ENCODE assay signal across 1 cellular context in the genomic region with DNA sequence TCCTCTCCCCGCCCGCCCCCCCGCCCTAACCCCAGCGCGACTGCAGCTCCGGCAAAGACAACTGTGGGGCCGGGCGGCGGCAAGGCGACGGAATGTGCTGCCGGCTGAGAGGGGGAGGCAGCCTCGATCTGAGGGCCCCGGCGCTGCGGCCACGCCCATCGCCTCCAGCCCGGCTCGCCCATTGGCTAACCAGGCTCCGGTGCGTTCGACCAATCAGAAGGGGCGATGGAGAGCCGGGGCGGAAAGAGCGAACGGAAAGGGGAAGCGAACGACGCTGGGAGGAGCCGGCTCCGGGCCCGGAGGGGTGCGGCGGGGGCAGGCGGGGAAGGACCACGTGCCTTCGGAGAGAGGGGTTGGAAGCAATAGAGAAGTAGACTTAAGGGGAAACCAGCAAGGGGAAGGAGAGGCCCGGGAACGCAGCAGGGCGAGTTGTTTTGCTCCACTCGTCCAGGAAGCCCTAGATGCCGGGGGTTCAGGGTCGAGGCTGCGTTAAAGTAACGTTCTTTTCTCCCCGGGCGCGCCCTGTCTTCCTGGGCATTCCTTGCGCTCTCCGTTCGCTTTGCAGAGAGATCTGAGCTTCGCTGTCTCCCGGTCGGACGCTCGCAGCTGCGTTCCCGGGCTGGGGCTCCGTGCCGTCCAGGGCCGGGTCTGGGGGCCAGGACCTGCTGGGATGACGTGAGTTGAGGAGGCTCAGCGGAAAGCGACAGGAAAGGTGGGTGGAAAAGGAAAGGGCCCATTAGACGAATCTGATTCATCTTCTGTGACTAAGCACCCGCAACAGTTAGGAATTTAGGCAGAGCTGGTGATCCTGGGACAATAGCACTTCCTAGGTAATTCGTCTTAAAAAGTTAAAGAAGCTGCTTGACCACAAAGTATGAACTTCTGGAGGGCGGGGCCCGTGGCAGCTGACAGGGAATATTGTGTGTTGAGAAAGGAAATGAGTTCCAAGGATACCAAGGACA.
TF ChIP-seq lines count a peak whose summit lies in the region.

A gene with protein sequence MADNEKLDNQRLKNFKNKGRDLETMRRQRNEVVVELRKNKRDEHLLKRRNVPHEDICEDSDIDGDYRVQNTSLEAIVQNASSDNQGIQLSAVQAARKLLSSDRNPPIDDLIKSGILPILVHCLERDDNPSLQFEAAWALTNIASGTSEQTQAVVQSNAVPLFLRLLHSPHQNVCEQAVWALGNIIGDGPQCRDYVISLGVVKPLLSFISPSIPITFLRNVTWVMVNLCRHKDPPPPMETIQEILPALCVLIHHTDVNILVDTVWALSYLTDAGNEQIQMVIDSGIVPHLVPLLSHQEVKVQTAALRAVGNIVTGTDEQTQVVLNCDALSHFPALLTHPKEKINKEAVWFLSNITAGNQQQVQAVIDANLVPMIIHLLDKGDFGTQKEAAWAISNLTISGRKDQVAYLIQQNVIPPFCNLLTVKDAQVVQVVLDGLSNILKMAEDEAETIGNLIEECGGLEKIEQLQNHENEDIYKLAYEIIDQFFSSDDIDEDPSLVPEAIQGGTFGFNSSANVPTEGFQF (minus strand): TSS at position 130 of the 962 bp plus-strand sequence. CDS start 289 bp downstream, outside the sequence.

TF ChIP-seq in A549, 52 proteins besides CTCF, POLR2A, EP300 and RAD21 (continued from another document):
- TF ChIP-seq, protein P1, sequence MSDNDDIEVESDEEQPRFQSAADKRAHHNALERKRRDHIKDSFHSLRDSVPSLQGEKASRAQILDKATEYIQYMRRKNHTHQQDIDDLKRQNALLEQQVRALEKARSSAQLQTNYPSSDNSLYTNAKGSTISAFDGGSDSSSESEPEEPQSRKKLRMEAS (IDR thresholded peaks at IDR 0.05), result peak; percentile 97
- TF ChIP-seq RNF2 (IDR thresholded peaks at IDR 0.05; ENCODE audit: borderline replicate concordance, low read depth), result no peak
- no peak for TF ChIP-seq KDM1A (IDR thresholded peaks at IDR 0.05; ENCODE audit: low read depth)
- TF ChIP-seq RARB (CRISPR knock-in tag; IDR thresholded peaks at IDR 0.05), result no peak
- TF ChIP-seq, protein P2, sequence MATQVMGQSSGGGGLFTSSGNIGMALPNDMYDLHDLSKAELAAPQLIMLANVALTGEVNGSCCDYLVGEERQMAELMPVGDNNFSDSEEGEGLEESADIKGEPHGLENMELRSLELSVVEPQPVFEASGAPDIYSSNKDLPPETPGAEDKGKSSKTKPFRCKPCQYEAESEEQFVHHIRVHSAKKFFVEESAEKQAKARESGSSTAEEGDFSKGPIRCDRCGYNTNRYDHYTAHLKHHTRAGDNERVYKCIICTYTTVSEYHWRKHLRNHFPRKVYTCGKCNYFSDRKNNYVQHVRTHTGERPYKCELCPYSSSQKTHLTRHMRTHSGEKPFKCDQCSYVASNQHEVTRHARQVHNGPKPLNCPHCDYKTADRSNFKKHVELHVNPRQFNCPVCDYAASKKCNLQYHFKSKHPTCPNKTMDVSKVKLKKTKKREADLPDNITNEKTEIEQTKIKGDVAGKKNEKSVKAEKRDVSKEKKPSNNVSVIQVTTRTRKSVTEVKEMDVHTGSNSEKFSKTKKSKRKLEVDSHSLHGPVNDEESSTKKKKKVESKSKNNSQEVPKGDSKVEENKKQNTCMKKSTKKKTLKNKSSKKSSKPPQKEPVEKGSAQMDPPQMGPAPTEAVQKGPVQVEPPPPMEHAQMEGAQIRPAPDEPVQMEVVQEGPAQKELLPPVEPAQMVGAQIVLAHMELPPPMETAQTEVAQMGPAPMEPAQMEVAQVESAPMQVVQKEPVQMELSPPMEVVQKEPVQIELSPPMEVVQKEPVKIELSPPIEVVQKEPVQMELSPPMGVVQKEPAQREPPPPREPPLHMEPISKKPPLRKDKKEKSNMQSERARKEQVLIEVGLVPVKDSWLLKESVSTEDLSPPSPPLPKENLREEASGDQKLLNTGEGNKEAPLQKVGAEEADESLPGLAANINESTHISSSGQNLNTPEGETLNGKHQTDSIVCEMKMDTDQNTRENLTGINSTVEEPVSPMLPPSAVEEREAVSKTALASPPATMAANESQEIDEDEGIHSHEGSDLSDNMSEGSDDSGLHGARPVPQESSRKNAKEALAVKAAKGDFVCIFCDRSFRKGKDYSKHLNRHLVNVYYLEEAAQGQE (IDR thresholded peaks at IDR 0.05), result 0 out of 2 replicates have a peak, but pooled peaks have one; percentile 3
- no peak for TF ChIP-seq ZSCAN20 (CRISPR knock-in tag; IDR thresholded peaks at IDR 0.05)
- TF ChIP-seq, protein P3, sequence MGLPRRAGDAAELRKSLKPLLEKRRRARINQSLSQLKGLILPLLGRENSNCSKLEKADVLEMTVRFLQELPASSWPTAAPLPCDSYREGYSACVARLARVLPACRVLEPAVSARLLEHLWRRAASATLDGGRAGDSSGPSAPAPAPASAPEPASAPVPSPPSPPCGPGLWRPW (IDR thresholded peaks at IDR 0.05), result no peak
- TF ChIP-seq, protein P4, sequence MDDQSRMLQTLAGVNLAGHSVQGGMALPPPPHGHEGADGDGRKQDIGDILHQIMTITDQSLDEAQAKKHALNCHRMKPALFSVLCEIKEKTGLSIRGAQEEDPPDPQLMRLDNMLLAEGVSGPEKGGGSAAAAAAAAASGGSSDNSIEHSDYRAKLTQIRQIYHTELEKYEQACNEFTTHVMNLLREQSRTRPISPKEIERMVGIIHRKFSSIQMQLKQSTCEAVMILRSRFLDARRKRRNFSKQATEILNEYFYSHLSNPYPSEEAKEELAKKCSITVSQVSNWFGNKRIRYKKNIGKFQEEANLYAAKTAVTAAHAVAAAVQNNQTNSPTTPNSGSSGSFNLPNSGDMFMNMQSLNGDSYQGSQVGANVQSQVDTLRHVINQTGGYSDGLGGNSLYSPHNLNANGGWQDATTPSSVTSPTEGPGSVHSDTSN (IDR thresholded peaks at IDR 0.05), result no peak; the same call in 1 of the 2 replicates
- no peak for TF ChIP-seq MAFK (IDR thresholded peaks at IDR 0.05; ENCODE audit: partially characterized antibody)
- no peak for TF ChIP-seq HDAC2 (IDR thresholded peaks at IDR 0.05)
- TF ChIP-seq, protein P5, sequence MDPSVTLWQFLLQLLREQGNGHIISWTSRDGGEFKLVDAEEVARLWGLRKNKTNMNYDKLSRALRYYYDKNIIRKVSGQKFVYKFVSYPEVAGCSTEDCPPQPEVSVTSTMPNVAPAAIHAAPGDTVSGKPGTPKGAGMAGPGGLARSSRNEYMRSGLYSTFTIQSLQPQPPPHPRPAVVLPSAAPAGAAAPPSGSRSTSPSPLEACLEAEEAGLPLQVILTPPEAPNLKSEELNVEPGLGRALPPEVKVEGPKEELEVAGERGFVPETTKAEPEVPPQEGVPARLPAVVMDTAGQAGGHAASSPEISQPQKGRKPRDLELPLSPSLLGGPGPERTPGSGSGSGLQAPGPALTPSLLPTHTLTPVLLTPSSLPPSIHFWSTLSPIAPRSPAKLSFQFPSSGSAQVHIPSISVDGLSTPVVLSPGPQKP (IDR thresholded peaks at IDR 0.05; ENCODE audit: low read depth, low read length), result no peak
- no peak for TF ChIP-seq CBX8 (IDR thresholded peaks at IDR 0.05)
- no peak for TF ChIP-seq POLR2AphosphoS2 (conservative IDR thresholded peaks at IDR 0.05; ENCODE audit: low read length)
- TF ChIP-seq NFE2L2 (conservative IDR thresholded peaks at IDR 0.05; ENCODE audit: low read length), result 0 out of 2 replicates have a peak, but pooled peaks have one; percentile 4
- no peak for TF ChIP-seq HEYL (CRISPR knock-in tag; IDR thresholded peaks at IDR 0.05)
- TF ChIP-seq NPAS2 (CRISPR knock-in tag; IDR thresholded peaks at IDR 0.05; ENCODE audit: borderline replicate concordance), result no peak
- no peak for TF ChIP-seq EHMT2 (IDR thresholded peaks at IDR 0.05; ENCODE audit: low read depth)
- TF ChIP-seq CBX2 (IDR thresholded peaks at IDR 0.05; ENCODE audit: borderline replicate concordance, low read depth), result no peak
- TF ChIP-seq RCOR1 (IDR thresholded peaks at IDR 0.05; ENCODE audit: low read depth, low read length), result no peak
- no peak for TF ChIP-seq CHD2 (IDR thresholded peaks at IDR 0.05; ENCODE audit: low read length, partially characterized antibody)
- TF ChIP-seq SMC3 (IDR thresholded peaks at IDR 0.05), result no peak
- no peak for TF ChIP-seq ZFP36 (IDR thresholded peaks at IDR 0.05; ENCODE audit: borderline replicate concordance, partially characterized antibody)
- TF ChIP-seq, protein P6, sequence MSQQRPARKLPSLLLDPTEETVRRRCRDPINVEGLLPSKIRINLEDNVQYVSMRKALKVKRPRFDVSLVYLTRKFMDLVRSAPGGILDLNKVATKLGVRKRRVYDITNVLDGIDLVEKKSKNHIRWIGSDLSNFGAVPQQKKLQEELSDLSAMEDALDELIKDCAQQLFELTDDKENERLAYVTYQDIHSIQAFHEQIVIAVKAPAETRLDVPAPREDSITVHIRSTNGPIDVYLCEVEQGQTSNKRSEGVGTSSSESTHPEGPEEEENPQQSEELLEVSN (IDR thresholded peaks at IDR 0.05; ENCODE audit: borderline replicate concordance, low read depth), result peak; percentile 88
- TF ChIP-seq HOXB5 (CRISPR knock-in tag; IDR thresholded peaks at IDR 0.05), result no peak
- peak; percentile 39 to 83; a peak in 2 of 5 replicates for TF ChIP-seq JUN (IDR thresholded peaks at IDR 0.05)
- no peak for TF ChIP-seq EHF (CRISPR knock-in tag; IDR thresholded peaks at IDR 0.05)
- TF ChIP-seq FOSL2 (IDR thresholded peaks at IDR 0.05), result no peak
- TF ChIP-seq FOSL2 (CRISPR knock-in tag; IDR thresholded peaks at IDR 0.05), result peak; percentile 72
- TF ChIP-seq HOXA7 (CRISPR knock-in tag; IDR thresholded peaks at IDR 0.05), result no peak
- no peak for TF ChIP-seq ZNF302 (CRISPR knock-in tag; IDR thresholded peaks at IDR 0.05)
- no peak for TF ChIP-seq MAZ (IDR thresholded peaks at IDR 0.05; ENCODE audit: borderline replicate concordance, low read depth, low read length)
- TF ChIP-seq FOXS1 (CRISPR knock-in tag; IDR thresholded peaks at IDR 0.05), result no peak
- TF ChIP-seq GATA3 (IDR thresholded peaks at IDR 0.05; ENCODE audit: borderline replicate concordance), result no peak
- no peak for TF ChIP-seq NR3C1 (IDR thresholded peaks at IDR 0.05)
- TF ChIP-seq, protein P7, sequence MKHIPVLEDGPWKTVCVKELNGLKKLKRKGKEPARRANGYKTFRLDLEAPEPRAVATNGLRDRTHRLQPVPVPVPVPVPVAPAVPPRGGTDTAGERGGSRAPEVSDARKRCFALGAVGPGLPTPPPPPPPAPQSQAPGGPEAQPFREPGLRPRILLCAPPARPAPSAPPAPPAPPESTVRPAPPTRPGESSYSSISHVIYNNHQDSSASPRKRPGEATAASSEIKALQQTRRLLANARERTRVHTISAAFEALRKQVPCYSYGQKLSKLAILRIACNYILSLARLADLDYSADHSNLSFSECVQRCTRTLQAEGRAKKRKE (CRISPR knock-in tag; IDR thresholded peaks at IDR 0.05; ENCODE audit: low read depth), result no peak
- TF ChIP-seq KDM5A (IDR thresholded peaks at IDR 0.05), result no peak
- TF ChIP-seq TFCP2L1 (CRISPR knock-in tag; IDR thresholded peaks at IDR 0.05), result peak; percentile 78; the same call in 1 of the 2 replicates
- no peak for TF ChIP-seq RFX5 (IDR thresholded peaks at IDR 0.05)
- no peak for TF ChIP-seq ZC3H11A (IDR thresholded peaks at IDR 0.05)
- TF ChIP-seq, protein P8, sequence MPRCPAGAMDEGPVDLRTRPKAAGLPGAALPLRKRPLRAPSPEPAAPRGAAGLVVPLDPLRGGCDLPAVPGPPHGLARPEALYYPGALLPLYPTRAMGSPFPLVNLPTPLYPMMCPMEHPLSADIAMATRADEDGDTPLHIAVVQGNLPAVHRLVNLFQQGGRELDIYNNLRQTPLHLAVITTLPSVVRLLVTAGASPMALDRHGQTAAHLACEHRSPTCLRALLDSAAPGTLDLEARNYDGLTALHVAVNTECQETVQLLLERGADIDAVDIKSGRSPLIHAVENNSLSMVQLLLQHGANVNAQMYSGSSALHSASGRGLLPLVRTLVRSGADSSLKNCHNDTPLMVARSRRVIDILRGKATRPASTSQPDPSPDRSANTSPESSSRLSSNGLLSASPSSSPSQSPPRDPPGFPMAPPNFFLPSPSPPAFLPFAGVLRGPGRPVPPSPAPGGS (IDR thresholded peaks at IDR 0.05), result peak; percentile 81; the same call in 2 of the 3 replicates
- no peak for TF ChIP-seq ESRRA (IDR thresholded peaks at IDR 0.05; ENCODE audit: borderline replicate concordance, low read length)
